8 cellular contexts compared by ENCODE assay signal in the genomic region with DNA sequence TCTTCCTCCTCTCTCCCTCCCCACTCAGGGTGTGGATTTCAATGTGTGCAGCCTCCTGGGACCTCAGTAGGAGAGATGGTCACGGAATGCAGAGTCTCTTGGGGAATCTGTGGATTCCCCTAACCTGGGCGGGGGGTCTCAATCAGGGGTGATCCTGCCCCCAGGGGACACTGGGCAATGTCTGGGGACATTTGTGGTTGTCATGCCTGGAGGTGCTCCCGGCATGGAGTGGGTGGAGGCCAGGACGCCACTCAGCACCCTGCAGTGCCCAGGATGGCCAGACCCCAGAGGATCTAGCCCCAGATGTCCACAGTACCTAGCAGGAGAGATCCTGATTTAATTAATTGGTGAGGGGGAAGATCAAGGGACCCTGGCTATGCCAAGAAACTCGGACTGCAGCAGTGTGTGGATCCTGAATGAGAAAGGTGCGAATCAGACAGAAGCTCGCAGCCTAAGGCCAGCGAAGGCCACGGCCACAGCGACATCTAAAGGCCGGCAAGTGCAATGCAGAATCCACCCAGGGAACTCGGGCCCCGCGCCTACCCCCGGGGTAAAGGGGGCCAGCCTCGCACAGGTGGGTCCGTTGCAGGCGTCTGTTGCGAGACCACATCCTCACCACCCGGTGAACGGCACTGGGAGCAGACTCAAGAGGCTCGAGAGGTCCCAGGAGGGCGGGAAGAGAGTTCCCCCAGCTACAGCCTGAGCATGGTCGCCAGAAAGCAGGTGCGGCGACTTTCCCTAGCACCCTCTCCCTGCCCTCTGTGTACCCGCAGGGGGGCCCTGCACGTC.
DNase-seq lines count a peak whose midpoint lies in the region; ATAC-seq, FAIRE-seq and TF ChIP-seq lines count a peak whose summit lies in the region.

No MANE protein-coding gene starts in this region.

- no peaks in the 10 kb centered on the region for H3F3A ChIP-seq in OCI-LY1 (ENCODE audit: insufficient read depth, low read length)

- DNase-seq in activated effector memory CD4-positive, alpha-beta T cell treated with Interleukin-2 at 50 U/mL for 16 hours = peak; percentile 45
- DNase-seq in cardiac septum (ENCODE audit: low spot score) (peak; percentile 84), NCI-H187 treated with DMSO at 0.1 percent for 48 hours (lab: John Stamatoyannopoulos, UW) (no peak), RCC 7860 (ENCODE audit: low spot score) (no peak)
- peak; percentile 63 for DNase-seq in stimulated activated CD4-positive, alpha-beta T cell treated with anti-CD3 and anti-CD28 coated beads, Interleukin-12 subunit alpha, Interleukin-12 subunit beta, amount 100 ng/mL, for 4 hours

- no peak overlapping the region for H3K27ac ChIP-seq in OCI-LY1 (ENCODE audit: low read depth, low read length, poor library complexity, severe bottlenecking)

- 0 out of 2 replicates have a peak, but pooled peaks cover 3% of the 10 kb centered on the region for H3K9me3 ChIP-seq in OCI-LY1 (ENCODE audit: low read length)

- H3K79me2 ChIP-seq in OCI-LY1 (ENCODE audit: insufficient read depth, low read length) = no peaks in the 10 kb centered on the region

- H3K9me2 ChIP-seq in OCI-LY1 (ENCODE audit: low read depth, low read length) = no peaks in the 10 kb centered on the region

- peak; percentile 94 for TF ChIP-seq CTCF in GM12873 (IDR thresholded peaks at IDR 0.05; ENCODE audit: insufficient read depth, low read depth, low read length, missing control alignments)
- TF ChIP-seq CTCF in OCI-LY1 (IDR thresholded peaks at IDR 0.05; ENCODE audit: low read length) = peak; percentile 94

- no peak overlapping the region for H3K9ac ChIP-seq in OCI-LY1 (ENCODE audit: low read length)

- no peak overlapping the region for H2AFZ ChIP-seq in OCI-LY1 (ENCODE audit: low read length)

- H3K4me2 ChIP-seq in OCI-LY1 (ENCODE audit: low read length) = peak overlapping the region; percentile 39

- ATAC-seq in GM21447 (IDR thresholded peaks at IDR 0.05; ENCODE audit: unreplicated experiment) = no peak

- H3K4me1 ChIP-seq in OCI-LY1 (ENCODE audit: insufficient read depth, low read length, severe bottlenecking) = peaks cover 39% of the 10 kb centered on the region

- H4K20me1 ChIP-seq in OCI-LY1 (ENCODE audit: insufficient read depth, low read length) = no peaks in the 10 kb centered on the region

- intact Hi-C loops in cardiac septum (cut with DNase I) = loop anchor here (10.0 kb wide), 1 partner anchor 339 kb away; no protein-coding TSS in a partner anchor

- no peak overlapping the region for H3K4me3 ChIP-seq in OCI-LY1 (ENCODE audit: low read depth, low read length, poor library complexity, severe bottlenecking)

- no peaks in the 10 kb centered on the region for H3K36me3 ChIP-seq in OCI-LY1 (ENCODE audit: insufficient read depth, low read length)

- FAIRE-seq in RCC 7860 (lab: Jason Lieb, UNC) = no peak

- no peaks in the 10 kb centered on the region for H3K27me3 ChIP-seq in OCI-LY1 (ENCODE audit: insufficient read depth, low read length)

Comparison
In these comparisons a context has a peak if more than half of its experiments do, and no peak if none do; other contexts are left out.
1. DNase-seq: peak in activated effector memory CD4-positive, alpha-beta T cell treated with Interleukin-2 at 50 U/mL for 16 hours (single experiment), cardiac septum (single experiment) and stimulated activated CD4-positive, alpha-beta T cell treated with anti-CD3 and anti-CD28 coated beads, Interleukin-12 subunit alpha, Interleukin-12 subunit beta, amount 100 ng/mL, for 4 hours (single experiment); none in NCI-H187 treated with DMSO at 0.1 percent for 48 hours (single experiment) and RCC 7860 (single experiment).